ENCODE assay signal across 11 cellular contexts in genomic region chr1:28244549-28245251, GRCh38. TPM values are rescaled to one million over a fixed set of nuclear protein-coding genes. Genes with fewer than 3 reads are reported as not detected.
DNase-seq lines count a peak whose midpoint lies in the region; ATAC-seq and TF ChIP-seq lines count a peak whose summit lies in the region.
"Had no signal": no experiment of that assay in that cellular context is flagged by ENCODE, and none has a peak within 500 bp of the region (broad histone marks: within the 10 kb centered on the region; RNA-seq: fewer than 3 reads in every experiment).

No MANE protein-coding gene starts in this region.

- H3K36me3 ChIP-seq in heart right ventricle (peaks cover 0 to 10% (median 0%) of the 10 kb centered on the region in 9 donors), PC-3 (ENCODE audit: low read depth, low read length) (no peaks in the 10 kb centered on the region), ovary (no peaks in the 10 kb centered on the region)

- BruUV-seq in PC-3 (replicated peaks; lab: Mats Ljungman, UMichigan): no TSS peak

- peaks cover 4% of the 10 kb centered on the region for H3F3A ChIP-seq in PC-3 (ENCODE audit: low read length, unreplicated experiment)

- intact Hi-C loops in heart right ventricle (cut with DNase I): loop anchor here in 4 of 10 donors (5.0 to 10.0 kb wide), 4 partner anchors 88 to 400 kb away; partner anchors contain the start of genes RCC1 (in 3 of the 4), RNU11 (in 1 of the 4) and TAF12 (in 1 of the 4)
- intact Hi-C loops in PC-3 (cut with micrococcal nuclease): loop anchor here (5.0 kb wide), 4 partner anchors 83 to 338 kb away; partner anchors contain the start of gene MED18
- intact Hi-C loops in ovary (cut with DNase I): loop anchor here in 1 of 4 donors (5.0 kb wide), 2 partner anchors 113 to 358 kb away; no protein-coding TSS in a partner anchor

- no peaks in the 10 kb centered on the region for H3K27me3 Mint-ChIP-seq in activated T-cell treated with anti-CD3 and anti-CD28 coated beads, Interleukin-2, amount 50 U/mL, for 4 hours (ENCODE audit: low read depth)

- H3K4me1 ChIP-seq in heart right ventricle (peaks cover 15 to 75% (median 21%) of the 10 kb centered on the region in 9 donors), PC-3 (ENCODE audit: insufficient read depth, low read length) (peaks cover 32% of the 10 kb centered on the region), ovary (ENCODE audit: insufficient read depth) (peaks cover 3% of the 10 kb centered on the region)

- no peak overlapping the region for H2AFZ ChIP-seq in PC-3 (ENCODE audit: low read length)

- CTCF ChIA-PET in PC-3 (lab: Charles Lee): no interaction called here

- H4K20me1 ChIP-seq in PC-3 (ENCODE audit: low read length): no peaks in the 10 kb centered on the region

- H3K36me3 Mint-ChIP-seq in activated T-cell treated with anti-CD3 and anti-CD28 coated beads, Interleukin-2, amount 50 U/mL, for 4 hours (ENCODE audit: insufficient read depth): no peaks in the 10 kb centered on the region
- H3K36me3 Mint-ChIP-seq in stimulated activated effector memory CD8-positive, alpha-beta T cell treated with anti-CD3 and anti-CD28 coated beads, Interleukin-12 subunit alpha, Interleukin-12 subunit beta, amount 100 ng/mL, for 72 hours: peaks cover 18% of the 10 kb centered on the region

- TF ChIP-seq EP300 in ovary (IDR thresholded peaks at IDR 0.05): no peak

- POLR2A ChIA-PET in PC-3 (lab: Charles Lee; ENCODE audit: unreplicated experiment): interaction anchor here (0.6 kb wide), 1 partner anchor 11 kb away, joined by 4 read pairs; no protein-coding TSS in a partner anchor

- H3K4me3 ChIP-seq in heart right ventricle (peak overlapping the region in 1 of 10 donors; percentile 2), PC-3 (ENCODE audit: low read length) (no peak overlapping the region), ovary (no peak overlapping the region)
- H3K4me3 ChIP-seq: skin epidermis had no signal

- no peaks in the 10 kb centered on the region for H3K79me2 ChIP-seq in PC-3 (ENCODE audit: low read length)

- H3K4me3 Mint-ChIP-seq in activated T-cell treated with anti-CD3 and anti-CD28 coated beads, Interleukin-2, amount 50 U/mL, for 4 hours: peak overlapping the region; percentile 55
- H3K4me3 Mint-ChIP-seq in stimulated activated effector memory CD8-positive, alpha-beta T cell treated with anti-CD3 and anti-CD28 coated beads, Interleukin-12 subunit alpha, Interleukin-12 subunit beta, amount 100 ng/mL, for 72 hours: peak overlapping the region; percentile 40

- no peak for DNase-seq in activated T-cell treated with anti-CD3 and anti-CD28 coated beads, Interleukin-2, amount 50 U/mL, for 4 hours
- DNase-seq in activated T-cell treated with anti-CD3 and anti-CD28 coated beads for 4 hours (no peak), RPMI8226 (peak; percentile 76), heart right ventricle (peak in 1 of 2 donors; percentile 49), PC-3 (no peak), ovary (no peak)
- no peak for DNase-seq in stimulated activated effector memory CD8-positive, alpha-beta T cell treated with anti-CD3 and anti-CD28 coated beads, Interleukin-12 subunit alpha, Interleukin-12 subunit beta, amount 100 ng/mL, for 72 hours (ENCODE audit: low spot score in 2 of 2)
- DNase-seq: NCI-H2171, T-helper 1 cell had no signal

- H3K9me3 ChIP-seq in heart right ventricle (no peaks in the 10 kb centered on the region), PC-3 (ENCODE audit: low read length) (no peaks in the 10 kb centered on the region), ovary (no peaks in the 10 kb centered on the region)

- H3K9ac ChIP-seq in PC-3 (ENCODE audit: low read length): no peak overlapping the region

- 63 to 74% methylated on average over 13 of the region's 13 CpGs for WGBS in heart right ventricle, 2 donors
- WGBS in ovary, 3 donors: 91 to 92% (median 92%) methylated on average over 13 of the region's 13 CpGs

- TF ChIP-seq CTCF in heart right ventricle (IDR thresholded peaks at IDR 0.05) (no peak), PC-3 (conservative IDR thresholded peaks at IDR 0.05; ENCODE audit: low read depth, low read length) (no peak), ovary (IDR thresholded peaks at IDR 0.05) (no peak)

- H3K27ac Mint-ChIP-seq in stimulated activated effector memory CD8-positive, alpha-beta T cell treated with anti-CD3 and anti-CD28 coated beads, Interleukin-12 subunit alpha, Interleukin-12 subunit beta, amount 100 ng/mL, for 72 hours: peak overlapping the region; percentile 81

- H3K9me2 ChIP-seq in PC-3 (replicated peaks; ENCODE audit: low read length): no peaks in the 10 kb centered on the region

- H3K27me3 ChIP-seq in heart right ventricle (no peaks in the 10 kb centered on the region), PC-3 (ENCODE audit: low read length) (no peaks in the 10 kb centered on the region), ovary (no peaks in the 10 kb centered on the region)

- ATAC-seq in activated T-cell treated with anti-CD3 and anti-CD28 coated beads, Interleukin-2, amount 50 U/mL, for 4 hours: no peak
- ATAC-seq in heart right ventricle (peak in 5 of 8 donors; percentile 10 to 53 (median 39)), PC-3 (no peak), SK-N-SH treated with all-trans-retinoic acid at 6 μM for 48 hours (no peak)
- ATAC-seq in stimulated activated effector memory CD8-positive, alpha-beta T cell treated with anti-CD3 and anti-CD28 coated beads, Interleukin-12 subunit alpha, Interleukin-12 subunit beta, amount 100 ng/mL, for 72 hours: no peak

- peak overlapping the region; percentile 53 to 92 (median 82) for H3K27ac ChIP-seq in heart right ventricle
- H3K27ac ChIP-seq in PC-3 (ENCODE audit: low read length): no peak overlapping the region
- no peak overlapping the region for H3K27ac ChIP-seq in ovary

- no peak for TF ChIP-seq POLR2A in ovary (IDR thresholded peaks at IDR 0.05)

- no peak overlapping the region for H3K4me2 ChIP-seq in PC-3 (ENCODE audit: low read length)

- H3K4me1 Mint-ChIP-seq in activated T-cell treated with anti-CD3 and anti-CD28 coated beads, Interleukin-2, amount 50 U/mL, for 4 hours (ENCODE audit: low read depth): peaks cover 56% of the 10 kb centered on the region
- peaks cover 48% of the 10 kb centered on the region for H3K4me1 Mint-ChIP-seq in stimulated activated effector memory CD8-positive, alpha-beta T cell treated with anti-CD3 and anti-CD28 coated beads, Interleukin-12 subunit alpha, Interleukin-12 subunit beta, amount 100 ng/mL, for 72 hours

- no peaks in the 10 kb centered on the region for H3K9me3 Mint-ChIP-seq in activated T-cell treated with anti-CD3 and anti-CD28 coated beads, Interleukin-2, amount 50 U/mL, for 4 hours
- no peaks in the 10 kb centered on the region for H3K9me3 Mint-ChIP-seq in stimulated activated effector memory CD8-positive, alpha-beta T cell treated with anti-CD3 and anti-CD28 coated beads, Interleukin-12 subunit alpha, Interleukin-12 subunit beta, amount 100 ng/mL, for 72 hours

TF ChIP-seq in SK-N-SH treated with all-trans-retinoic acid at 6 μM for 48 hours, 23 proteins besides CTCF, POLR2A, EP300 and RAD21 (continues in another document):
- TF ChIP-seq GLIS3 (CRISPR knock-in tag; IDR thresholded peaks at IDR 0.05) (no peak), CREB5 (CRISPR knock-in tag; IDR thresholded peaks at IDR 0.05; ENCODE audit: low read depth) (no peak), ISL1 (CRISPR knock-in tag; IDR thresholded peaks at IDR 0.05) (no peak), ZFP30 (CRISPR knock-in tag; IDR thresholded peaks at IDR 0.05) (no peak)

RNA-seq across cellular contexts. Expression of gene ATP5IF1, which starts 8.8 kb away (rescaled TPM):
- total RNA-seq in activated T-cell treated with anti-CD3 and anti-CD28 coated beads, Interleukin-2, amount 50 U/mL, for 4 hours: 100 to 1,000 TPM; 110 to 121 (median 114) TPM
- 100 to 1,000 TPM; 255 to 482 (median 420) TPM for total RNA-seq in heart right ventricle
- polyA plus RNA-seq in heart right ventricle: 1,000 to 10,000 TPM in 1 of 2 donors, 100 to 1,000 TPM in 1; 311 to 3,942 TPM
- 364 and 465 TPM in 2 replicates for total RNA-seq in PC-3 (2014; rRNA removed)
- total RNA-seq in ovary: 100 to 1,000 TPM in 3 of 7 donors, 10 to 100 TPM in 4; 87.2 to 221 (median 94.4) TPM
- 100 to 1,000 TPM; 103 to 226 TPM for polyA plus RNA-seq in ovary

RNA-seq across cellular contexts. Expression of gene DNAJC8, which starts 11.9 kb away (rescaled TPM):
- total RNA-seq in activated T-cell treated with anti-CD3 and anti-CD28 coated beads, Interleukin-2, amount 50 U/mL, for 4 hours: 100 to 1,000 TPM in 1 of 3 donors, 10 to 100 TPM in 2; 91.5 to 103 (median 99.4) TPM
- total RNA-seq in heart right ventricle (10 to 100 TPM; 53.9 to 64.5 (median 58.0) TPM), PC-3 (2014; rRNA removed) (63.6 and 66.0 TPM in 2 replicates), ovary (10 to 100 TPM; 61.2 to 85.6 (median 77.7) TPM)
- polyA plus RNA-seq in heart right ventricle (10 to 100 TPM; 39.7 to 74.0 TPM), ovary (100 to 1,000 TPM in 1 of 2 donors, 10 to 100 TPM in 1; 87.3 to 181 TPM)

RNA-seq across cellular contexts. Expression of gene SESN2, which starts 14.6 kb away (rescaled TPM):
- total RNA-seq in activated T-cell treated with anti-CD3 and anti-CD28 coated beads, Interleukin-2, amount 50 U/mL, for 4 hours: 10 to 100 TPM; 21.4 to 38.3 (median 27.3) TPM
- 1 to 10 TPM; 1.9 to 6.0 (median 3.6) TPM for total RNA-seq in heart right ventricle
- 1 to 10 TPM; 2.4 to 7.9 TPM for polyA plus RNA-seq in heart right ventricle
- total RNA-seq in PC-3 (2014; rRNA removed): 6.9 and 10.7 TPM in 2 replicates
- total RNA-seq in ovary: 10 to 100 TPM; 17.8 to 79.9 (median 29.1) TPM
- polyA plus RNA-seq in ovary: 10 to 100 TPM in 1 of 2 donors, 1 to 10 TPM in 1; 7.4 to 15.2 TPM

Comparison
In these comparisons a context has a peak if more than half of its experiments do, and no peak if none do; other contexts are left out.
1. ATAC-seq: peak in heart right ventricle (5 of 8); none in activated T-cell treated with anti-CD3 and anti-CD28 coated beads, Interleukin-2, amount 50 U/mL, for 4 hours (0 of 2), stimulated activated effector memory CD8-positive, alpha-beta T cell treated with anti-CD3 and anti-CD28 coated beads, Interleukin-12 subunit alpha, Interleukin-12 subunit beta, amount 100 ng/mL, for 72 hours (single experiment), PC-3 (single experiment) and SK-N-SH treated with all-trans-retinoic acid at 6 μM for 48 hours (single experiment).
2. H3K27ac ChIP-seq: peak in heart right ventricle (10 of 10); none in PC-3 (single experiment) and ovary (0 of 2).